12 cellular contexts compared by ENCODE assay signal in genomic region chr9:38334234-38334633, GRCh38. TPM values are rescaled to one million over a fixed set of nuclear protein-coding genes. Genes with fewer than 3 reads are reported as not detected.
A peak's percentile ranks its signal among the peaks of the same experiment; 100 is the strongest.
DNase-seq lines count a peak whose midpoint lies in the region; ATAC-seq and TF ChIP-seq lines count a peak whose summit lies in the region.
"Had no signal": no experiment of that assay in that cellular context is flagged by ENCODE, and none has a peak within 500 bp of the region (broad histone marks: within the 10 kb centered on the region; RNA-seq: fewer than 3 reads in every experiment).

No MANE protein-coding gene starts in this region.

- H3K36me3 ChIP-seq in MM.1S (replicated peaks; ENCODE audit: insufficient read depth, low read length) (no peaks in the 10 kb centered on the region), parathyroid adenoma (ENCODE audit: control insufficient read depth, insufficient read depth, low read length) (no peaks in the 10 kb centered on the region)

- no peaks in the 10 kb centered on the region for H4K20me1 ChIP-seq in MM.1S (ENCODE audit: insufficient read depth, low read length)

- no peak overlapping the region for H3K9ac ChIP-seq in MM.1S (ENCODE audit: low read length)
- no peak overlapping the region for H3K9ac ChIP-seq in parathyroid adenoma

- H3K27ac ChIP-seq in MM.1S (ENCODE audit: low read length) = no peak overlapping the region
- H3K27ac ChIP-seq in parathyroid adenoma = no peak overlapping the region
- H3K27ac ChIP-seq: skin epidermis had no signal

- no peaks in the 10 kb centered on the region for H3K27me3 ChIP-seq in MM.1S (replicated peaks; ENCODE audit: insufficient read depth, low read length)
- no peaks in the 10 kb centered on the region for H3K27me3 ChIP-seq in parathyroid adenoma (ENCODE audit: control insufficient read depth, insufficient read depth, low read length)

- ATAC-seq in HG03025 (IDR thresholded peaks at IDR 0.05; ENCODE audit: low FRiP score, unreplicated experiment) = no peak
- no peak for ATAC-seq in GM21360 (IDR thresholded peaks at IDR 0.05; ENCODE audit: unreplicated experiment)

- TF ChIP-seq CTCF in MM.1S (IDR thresholded peaks at IDR 0.05; ENCODE audit: low read length) (peak; percentile 37), parathyroid adenoma (IDR thresholded peaks at IDR 0.05) (peak; percentile 9)

- H2AFZ ChIP-seq in MM.1S (ENCODE audit: low read length) (no peak overlapping the region), parathyroid adenoma (no peak overlapping the region)

- H3K79me2 ChIP-seq in MM.1S (ENCODE audit: low read length) (no peaks in the 10 kb centered on the region), parathyroid adenoma (no peaks in the 10 kb centered on the region)

- H3K4me1 ChIP-seq in MM.1S (ENCODE audit: low read length) = no peaks in the 10 kb centered on the region
- no peaks in the 10 kb centered on the region for H3K4me1 ChIP-seq in parathyroid adenoma

- peak; percentile 31 for DNase-seq in DMS 273 (lab: John Stamatoyannopoulos, UW; ENCODE audit: unreplicated experiment)
- DNase-seq in DMS 273 treated with DMSO at 0.1 percent for 48 hours (lab: John Stamatoyannopoulos, UW) = no peak
- DNase-seq in MM.1S = no peak
- DNase-seq in dermis blood vessel endothelial cell = peak; percentile 24
- no peak for DNase-seq in germinal center (ENCODE audit: low spot score)
- DNase-seq: 8988T; NCI-H1930; stimulated activated CD8-positive, alpha-beta memory T cell treated with anti-CD3 and anti-CD28 coated beads, Interleukin-4, amount 100 ng/mL, for 48 hours had no signal

- no peaks in the 10 kb centered on the region for H3K9me3 ChIP-seq in MM.1S (replicated peaks; ENCODE audit: insufficient read depth, low read length)
- H3K9me3 ChIP-seq in parathyroid adenoma (ENCODE audit: control insufficient read depth, low read length) = no peaks in the 10 kb centered on the region

- no peaks in the 10 kb centered on the region for H3F3A ChIP-seq in MM.1S (ENCODE audit: insufficient read depth, low read length)

- no peaks in the 10 kb centered on the region for H3K9me2 ChIP-seq in MM.1S (replicated peaks; ENCODE audit: insufficient read depth, low read length)

- no peak overlapping the region for H3K4me2 ChIP-seq in MM.1S (ENCODE audit: low read depth, low read length)
- no peak overlapping the region for H3K4me2 ChIP-seq in parathyroid adenoma (ENCODE audit: low read length)

- no peak overlapping the region for H3K4me3 ChIP-seq in MM.1S (ENCODE audit: low read length)
- no peak overlapping the region for H3K4me3 ChIP-seq in parathyroid adenoma (ENCODE audit: low read depth, low read length)
- H3K4me3 ChIP-seq: skin epidermis had no signal

RNA-seq across cellular contexts. Expression of gene ALDH1B1, which starts 58.3 kb away (rescaled TPM):
- total RNA-seq in dermis blood vessel endothelial cell = 12.1 and 18.3 TPM in 2 replicates

Comparison
In these comparisons a context has a peak if more than half of its experiments do, and no peak if none do; other contexts are left out.
1. DNase-seq: peak in DMS 273 (single experiment) and dermis blood vessel endothelial cell (single experiment); none in DMS 273 treated with DMSO at 0.1 percent for 48 hours (single experiment), MM.1S (single experiment) and germinal center (single experiment).